In genomic region chr12:70221626-70222025, GRCh38 we compare ENCODE assay signal across 30 cellular contexts.
"Had no signal": no experiment of that assay in that cellular context is flagged by ENCODE, and none has a peak within 500 bp of the region (broad histone marks: within the 10 kb centered on the region; RNA-seq: fewer than 3 reads in every experiment).

No MANE protein-coding gene starts in this region.

- H3K4me1 ChIP-seq: breast epithelium, colonic mucosa, esophagus squamous epithelium, gastroesophageal sphincter had no signal

- H3K27ac ChIP-seq: adrenal gland, breast epithelium, cardiac muscle cell, colonic mucosa, epithelial cell of prostate, esophagus squamous epithelium, gastroesophageal sphincter had no signal

- H3K9me3 ChIP-seq: breast epithelium, colonic mucosa, esophagus squamous epithelium, gastroesophageal sphincter had no signal

- DNase-seq: activated CD4-positive, alpha-beta memory T cell treated with anti-CD3 and anti-CD28 coated beads for 36 hours; activated CD4-positive, alpha-beta T cell treated with anti-CD3 and anti-CD28 coated beads for 36 hours; activated CD4-positive, alpha-beta T cell treated with anti-CD3 and anti-CD28 coated beads, Interleukin-2, amount 10 ng/mL, durations not matched to agents 24 days and 14 days; activated CD4-positive, CD25-positive, alpha-beta regulatory T cell; activated CD4-positive, CD25-positive, alpha-beta regulatory T cell treated with anti-CD3 and anti-CD28 coated beads, Interleukin-2, amount 50 U/mL, for 72 hours; activated CD8-positive, alpha-beta memory T cell treated with anti-CD3 and anti-CD28 coated beads, Interleukin-2, amount 10 ng/mL, durations not matched to agents 7 days and 5 days; activated CD8-positive, alpha-beta memory T cell treated with anti-CD3 and anti-CD28 coated beads, Interleukin-2, amount 50 U/mL, for 4 hours; activated CD8-positive, alpha-beta T cell treated with anti-CD3 and anti-CD28 coated beads, Interleukin-2, amount 10 ng/mL, durations not matched to agents 7 days and 5 days; activated effector memory CD4-positive, alpha-beta T cell treated with anti-CD3 and anti-CD28 coated beads, Interleukin-2, amount 50 U/mL, for 16 hours; activated naive CD4-positive, alpha-beta T cell treated with anti-CD3 and anti-CD28 coated beads for 36 hours; activated naive CD8-positive, alpha-beta T cell treated with anti-CD3 and anti-CD28 coated beads for 36 hours; activated naive CD8-positive, alpha-beta T cell treated with anti-CD3 and anti-CD28 coated beads, Interleukin-2, amount 50 U/mL, for 24 hours; activated T-cell treated with anti-CD3 and anti-CD28 coated beads, Interleukin-2, amount 50 U/mL, for 1 hour; activated T-cell treated with anti-CD3 and anti-CD28 coated beads, Interleukin-2, amount 50 U/mL, for 48 hours; adrenal gland; amygdala; aorta; central memory CD4-positive, alpha-beta T cell; colonic mucosa; effector CD8-positive, alpha-beta T cell; esophagus squamous epithelium; foreskin melanocyte; head of caudate nucleus; hippocampal formation; T-helper 2 cell had no signal

- H3K27me3 ChIP-seq: adrenal gland, breast epithelium, cardiac muscle cell, colonic mucosa, esophagus squamous epithelium, gastroesophageal sphincter had no signal

- H3K36me3 ChIP-seq: adrenal gland, cardiac muscle cell, colonic mucosa, esophagus squamous epithelium, gastroesophageal sphincter had no signal

- FAIRE-seq: endothelial cell of umbilical vein had no signal

- H3K4me3 ChIP-seq: adrenal gland, breast epithelium, cardiac muscle cell, colonic mucosa, esophagus squamous epithelium, gastroesophageal sphincter had no signal

- ATAC-seq: activated CD4-positive, alpha-beta T cell treated with anti-CD3 and anti-CD28 coated beads for 36 hours; activated CD8-positive, alpha-beta memory T cell treated with anti-CD3 and anti-CD28 coated beads, Interleukin-2, amount 10 ng/mL, durations not matched to agents 7 days and 5 days; activated CD8-positive, alpha-beta T cell treated with anti-CD3 and anti-CD28 coated beads, Interleukin-2, amount 10 ng/mL, durations not matched to agents 7 days and 5 days; activated naive CD8-positive, alpha-beta T cell treated with anti-CD3 and anti-CD28 coated beads, Interleukin-2, amount 50 U/mL, for 24 hours; gastroesophageal sphincter had no signal
